ENCODE assay signal across 1 cellular context in the genomic region with DNA sequence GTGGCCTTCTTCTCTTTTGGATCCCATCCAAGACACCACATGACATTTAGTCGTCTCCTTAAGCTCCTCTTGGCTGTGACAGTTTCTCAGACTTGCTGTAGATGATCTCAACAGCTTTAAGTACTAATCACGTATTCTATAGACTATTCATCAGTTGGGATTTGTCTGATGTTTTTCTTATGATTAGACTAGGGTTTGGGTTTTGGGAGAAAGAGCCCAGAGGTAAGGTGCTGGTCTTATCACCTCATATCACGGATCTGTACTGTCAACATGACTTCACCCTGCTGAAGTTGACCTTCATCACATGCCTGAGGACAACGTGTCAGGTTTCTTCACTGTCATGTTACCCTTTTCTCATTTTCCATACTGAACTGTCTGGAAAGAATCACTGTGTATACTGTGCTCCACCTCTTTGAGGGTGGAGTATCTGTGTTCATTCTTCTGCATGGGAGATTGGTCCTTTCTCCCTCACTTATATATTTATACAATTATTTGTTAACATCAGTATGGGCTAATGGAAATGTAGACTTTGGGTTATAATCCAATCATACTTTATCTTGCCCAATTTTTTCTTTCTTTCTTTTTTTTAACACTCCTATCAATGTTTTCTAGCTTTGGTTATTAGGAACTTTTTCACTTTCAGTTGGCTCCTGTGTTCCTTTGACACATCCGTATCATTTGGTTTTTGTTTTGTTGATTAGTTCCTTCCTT.
TF ChIP-seq lines count a peak whose summit lies in the region.

No MANE protein-coding gene starts in this region.

TF ChIP-seq in HepG2, 621 proteins besides CTCF, POLR2A, EP300 and RAD21:
- TF ChIP-seq FOXA3 (CRISPR knock-in tag; IDR thresholded peaks at IDR 0.05) (peak; percentile 34; the same call in 1 of the 2 replicates), ZNF878 (CRISPR knock-in tag; IDR thresholded peaks at IDR 0.05) (no peak), ZNF747 (CRISPR knock-in tag; IDR thresholded peaks at IDR 0.05; ENCODE audit: borderline replicate concordance) (no peak), GATAD2A (CRISPR knock-in tag; IDR thresholded peaks at IDR 0.05) (0 out of 2 replicates have a peak, but pooled peaks have one; percentile 14), ZHX2 (IDR thresholded peaks at IDR 0.05; ENCODE audit: low read depth) (no peak), ZHX2 (CRISPR knock-in tag; IDR thresholded peaks at IDR 0.05; ENCODE audit: borderline replicate concordance) (no peak), ZNF772 (CRISPR knock-in tag; IDR thresholded peaks at IDR 0.05) (no peak), ZNF101 (CRISPR knock-in tag; IDR thresholded peaks at IDR 0.05; ENCODE audit: borderline replicate concordance, low read depth) (no peak), BORCS8-MEF2B (CRISPR knock-in tag; IDR thresholded peaks at IDR 0.05) (no peak), ZNF687 (CRISPR knock-in tag; IDR thresholded peaks at IDR 0.05) (no peak), ZNF768 (CRISPR knock-in tag; IDR thresholded peaks at IDR 0.05) (no peak), FOXA1 (IDR thresholded peaks at IDR 0.05) (no peak), FOXA1 (CRISPR knock-in tag; IDR thresholded peaks at IDR 0.05) (peak; percentile 48; the same call in 1 of the 2 replicates), ZNF891 (CRISPR knock-in tag; IDR thresholded peaks at IDR 0.05) (no peak), SIX4 (CRISPR knock-in tag; IDR thresholded peaks at IDR 0.05) (peak; percentile 81), MAFG (CRISPR knock-in tag; IDR thresholded peaks at IDR 0.05) (no peak), EHMT2 (IDR thresholded peaks at IDR 0.05; ENCODE audit: borderline replicate concordance, low read depth, low read length) (no peak)
- TF ChIP-seq, protein P1, sequence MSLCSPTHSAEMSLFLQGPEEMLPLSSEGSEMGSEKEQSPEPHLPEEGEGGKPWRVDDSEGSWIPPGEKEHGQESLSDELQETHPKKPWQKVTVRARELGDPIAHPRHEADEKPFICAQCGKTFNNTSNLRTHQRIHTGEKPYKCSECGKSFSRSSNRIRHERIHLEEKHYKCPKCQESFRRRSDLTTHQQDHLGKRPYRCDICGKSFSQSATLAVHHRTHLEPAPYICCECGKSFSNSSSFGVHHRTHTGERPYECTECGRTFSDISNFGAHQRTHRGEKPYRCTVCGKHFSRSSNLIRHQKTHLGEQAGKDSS (CRISPR knock-in tag; IDR thresholded peaks at IDR 0.05; ENCODE audit: borderline replicate concordance, low read depth), result no peak
TF ChIP-seq in HepG2: peak in this region for 4.
